In the genomic region with DNA sequence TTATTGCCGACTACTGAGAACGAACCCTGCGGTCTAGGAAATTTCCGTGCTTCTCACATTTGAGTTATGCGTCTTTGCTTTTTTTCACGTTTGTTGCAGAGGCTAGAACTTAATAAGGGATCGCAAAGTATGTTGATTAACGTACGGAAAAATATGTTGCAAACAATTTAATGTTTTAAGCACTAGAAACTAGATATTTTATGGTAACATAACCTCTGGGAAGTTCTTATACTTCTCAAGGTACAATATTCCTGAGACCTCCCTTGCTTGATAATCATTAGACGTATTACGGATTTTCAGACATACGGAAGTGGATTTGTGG, we compare ENCODE assay signal across 9 cellular contexts. TPM values are rescaled to one million over a fixed set of nuclear protein-coding genes. Genes with fewer than 3 reads are reported as not detected.
DNase-seq lines count a peak whose midpoint lies in the region; ATAC-seq, FAIRE-seq and TF ChIP-seq lines count a peak whose summit lies in the region.
"Had no signal": no experiment of that assay in that cellular context is flagged by ENCODE, and none has a peak within 500 bp of the region (broad histone marks: within the 10 kb centered on the region; RNA-seq: fewer than 3 reads in every experiment).

No MANE protein-coding gene starts in this region.

- no peak overlapping the region for H2BK15ac ChIP-seq in H1 (ENCODE audit: low read length)

- H3K4me3 ChIP-seq in AG04450 (ENCODE audit: low read depth, low read length) (peak overlapping the region; percentile 71), PC-3 (ENCODE audit: low read length) (peak overlapping the region; percentile 89), H1 (ENCODE audit: extremely low read depth in 1 of 4, insufficient read depth in 2 of 4, low read depth in 3 of 4, low read length in 4 of 4) (peak overlapping the region; percentile 72 to 93 (median 78))

- peak overlapping the region; percentile 55 for H3K4me3 Mint-ChIP-seq in natural killer cell
- no peak overlapping the region for H3K4me3 Mint-ChIP-seq in stimulated activated naive B cell treated with anti-CD40 and anti-IgM and Interleukin-4, amounts not matched to agents 10 μg/mL and 1 μg/mL and 100 μg/mL, for 72 hours

- ATAC-seq in PC-3 (no peak), natural killer cell (no peak), GM19467 (IDR thresholded peaks at IDR 0.05; ENCODE audit: unreplicated experiment) (no peak)
- ATAC-seq in stimulated activated naive B cell treated with anti-CD40 and anti-IgM and Interleukin-4, amounts not matched to agents 10 μg/mL and 1 μg/mL and 100 μg/mL, for 72 hours (replicated peaks): no peak

- H3K27me3 ChIP-seq in AG04450 (ENCODE audit: control insufficient read depth, insufficient read depth, low read length) (no peaks in the 10 kb centered on the region), PC-3 (ENCODE audit: low read length) (no peaks in the 10 kb centered on the region), H1 (replicated peaks in 1 of 4; ENCODE audit: control insufficient read depth in 3 of 4, extremely low read depth in 1 of 4, insufficient read depth in 3 of 4, low read length in 3 of 4) (no peaks in the 10 kb centered on the region; a peak in 2 of 7 replicates)

- peaks cover 7 to 8% of the 10 kb centered on the region in 2 donors for H3K4me1 Mint-ChIP-seq in natural killer cell
- peaks cover 5 to 8% of the 10 kb centered on the region in 2 donors for H3K4me1 Mint-ChIP-seq in stimulated activated naive B cell treated with anti-CD40 and anti-IgM and Interleukin-4, amounts not matched to agents 10 μg/mL and 1 μg/mL and 100 μg/mL, for 72 hours

- H3K36me3 Mint-ChIP-seq in natural killer cell: peaks cover 7% of the 10 kb centered on the region
- H3K36me3 Mint-ChIP-seq in stimulated activated naive B cell treated with anti-CD40 and anti-IgM and Interleukin-4, amounts not matched to agents 10 μg/mL and 1 μg/mL and 100 μg/mL, for 72 hours: peaks cover 5% of the 10 kb centered on the region in 2 donors

- H4K91ac ChIP-seq in H1 (replicated peaks; ENCODE audit: insufficient read length, low read length): no peak overlapping the region

- no peak for TF ChIP-seq EP300 in H1 (IDR thresholded peaks at IDR 0.05; ENCODE audit: borderline replicate concordance in 1 of 2, low read depth in 2 of 2, low read length in 2 of 2)

- H4K20me1 ChIP-seq in PC-3 (ENCODE audit: low read length) (no peaks in the 10 kb centered on the region), H1 (replicated peaks in 1 of 2; ENCODE audit: control insufficient read depth in 1 of 2, insufficient read depth in 2 of 2, low read length in 2 of 2) (no peaks in the 10 kb centered on the region)

- no peak overlapping the region for H2BK20ac ChIP-seq in H1 (ENCODE audit: low read length)

- peak overlapping the region; percentile 55; the same call in 1 of the 2 replicates for H2BK5ac ChIP-seq in H1 (ENCODE audit: low read depth, low read length)

- no peaks in the 10 kb centered on the region; the same call in 1 of the 2 replicates for H3K79me1 ChIP-seq in H1 (ENCODE audit: low read depth, low read length)

- CTCF ChIA-PET in AG04450 (lab: Charles Lee): interaction anchor here (2.2 kb wide), 1 partner anchor 55 kb away, joined by 6 read pairs; no protein-coding TSS in a partner anchor
- CTCF ChIA-PET in PC-3 (lab: Charles Lee): no interaction called here
- CTCF ChIA-PET in H1 (lab: Charles Lee; ENCODE audit: partially characterized antibody): interaction anchor here (1.0 to 1.8 kb wide), 6 partner anchors 10 to 148 kb away, joined by 3 to 5 read pairs (median 4); no protein-coding TSS in a partner anchor

- no peak overlapping the region for H3K56ac ChIP-seq in H1 (replicated peaks; ENCODE audit: insufficient read length, low read depth, low read length)

- H3K14ac ChIP-seq in H1 (ENCODE audit: insufficient read length): no peak overlapping the region

- H2AK5ac ChIP-seq in H1 (ENCODE audit: low read depth, low read length): no peak overlapping the region

- H3K9ac ChIP-seq in PC-3 (ENCODE audit: low read length) (peak overlapping the region; percentile 79; the same call in 1 of the 2 replicates), H1 (replicated peaks in 1 of 4; ENCODE audit: extremely low read depth in 1 of 4, low read depth in 3 of 4, low read length in 3 of 4) (peak overlapping the region in 3 of 4 experiments; percentile 75 to 81 (median 75); a peak in 6 of 7 replicates)

- 12% methylated on average over 12 of the region's 12 CpGs; no CpG with 5 or more reads in 1 of the 2 experiments for WGBS in H1 (ENCODE audit: extremely low coverage in 1 of 2, insufficient coverage in 1 of 2, insufficient read length in 1 of 2, insufficient replicate concordance in 2 of 2, low coverage in 1 of 2, low lambda C conversion rate in 2 of 2, missing lambda C conversion rate in 1 of 2), 2 experiments

- TF ChIP-seq CTCF in AG04450 (IDR thresholded peaks at IDR 0.05; ENCODE audit: low read depth, low read length): no peak
- no peak for TF ChIP-seq CTCF in PC-3 (conservative IDR thresholded peaks at IDR 0.05; ENCODE audit: low read depth, low read length)
- TF ChIP-seq CTCF in H1 (IDR thresholded peaks at IDR 0.05; ENCODE audit: control extremely low read depth in 1 of 3, insufficient read depth in 1 of 3, low read depth in 1 of 3, low read length in 3 of 3): no peak
- TF ChIP-seq CTCF in natural killer cell (IDR thresholded peaks at IDR 0.05): no peak

- POLR2A ChIA-PET in AG04450 (lab: Yijun Ruan, JAX) (interaction anchor here (0.6 kb wide), 1 partner anchor 19 kb away, joined by 3 read pairs; no protein-coding TSS in a partner anchor), PC-3 (lab: Charles Lee; ENCODE audit: unreplicated experiment) (no interaction called here), H1 (lab: Charles Lee; ENCODE audit: partially characterized antibody) (interaction anchor here (0.7 to 3.5 kb wide), 7 partner anchors 9 to 90 kb away, joined by 3 to 14 read pairs (median 3); no protein-coding TSS in a partner anchor)

- no peaks in the 10 kb centered on the region for H3K79me2 ChIP-seq in PC-3 (ENCODE audit: low read length)
- H3K79me2 ChIP-seq in H1 (ENCODE audit: control insufficient read depth in 1 of 2, insufficient read depth in 2 of 2, low read length in 2 of 2): peaks cover 0 to 25% of the 10 kb centered on the region in 2 experiments; a peak in 2 of 4 replicates

- no peaks in the 10 kb centered on the region for H3F3A ChIP-seq in PC-3 (ENCODE audit: low read length, unreplicated experiment)

- intact Hi-C loops in PC-3 (cut with micrococcal nuclease): loop anchor here (5.0 kb wide), 1 partner anchor 129 kb away; no protein-coding TSS in a partner anchor
- intact Hi-C loops in natural killer cell (cut with micrococcal nuclease): no loop called here

- no peak overlapping the region; the same call in 1 of the 2 replicates for H3K18ac ChIP-seq in H1 (ENCODE audit: extremely low read depth, low read length)

- H3K23me2 ChIP-seq in H1 (ENCODE audit: low read depth, low read length): peaks cover 10% of the 10 kb centered on the region

- H2AFZ ChIP-seq in PC-3 (ENCODE audit: low read length) (peak overlapping the region; percentile 99), H1 (ENCODE audit: low read length) (peak overlapping the region; percentile 53)

- peak overlapping the region; percentile 44 for H2BK120ac ChIP-seq in H1 (replicated peaks; ENCODE audit: low read depth, low read length)

- H3K9me3 ChIP-seq in AG04450 (ENCODE audit: control insufficient read depth, insufficient read depth, low read length): no peaks in the 10 kb centered on the region
- H3K9me3 ChIP-seq in PC-3 (ENCODE audit: low read length): no peaks in the 10 kb centered on the region
- no peaks in the 10 kb centered on the region for H3K9me3 ChIP-seq in H1 (ENCODE audit: insufficient read depth in 2 of 2, low read depth in 1 of 2, low read length in 1 of 2)

- H3K36me3 ChIP-seq in PC-3 (ENCODE audit: low read depth, low read length): no peaks in the 10 kb centered on the region
- H3K36me3 ChIP-seq in H1 (ENCODE audit: control insufficient read depth in 2 of 4, insufficient read depth in 4 of 4, low read length in 3 of 4): no peaks in the 10 kb centered on the region

- no peak overlapping the region for H4K8ac ChIP-seq in H1 (ENCODE audit: extremely low read depth, insufficient read depth, low read length)

- no peak overlapping the region for H3K27ac Mint-ChIP-seq in natural killer cell
- no peak overlapping the region for H3K27ac Mint-ChIP-seq in stimulated activated naive B cell treated with anti-CD40 and anti-IgM and Interleukin-4, amounts not matched to agents 10 μg/mL and 1 μg/mL and 100 μg/mL, for 72 hours

- H3K4me2 ChIP-seq in PC-3 (ENCODE audit: low read length) (peak overlapping the region; percentile 96), H1 (ENCODE audit: insufficient read depth in 1 of 2, low read depth in 2 of 2, low read length in 2 of 2) (peak overlapping the region; percentile 73 to 89)

- FAIRE-seq in H1 (lab: Jason Lieb, UNC): no peak

- H3K9me2 ChIP-seq in PC-3 (replicated peaks; ENCODE audit: low read length): no peaks in the 10 kb centered on the region

- H3K9me3 Mint-ChIP-seq in natural killer cell: no peaks in the 10 kb centered on the region
- no peaks in the 10 kb centered on the region for H3K9me3 Mint-ChIP-seq in stimulated activated naive B cell treated with anti-CD40 and anti-IgM and Interleukin-4, amounts not matched to agents 10 μg/mL and 1 μg/mL and 100 μg/mL, for 72 hours

- H3K27me3 Mint-ChIP-seq in natural killer cell (ENCODE audit: low read depth in 2 of 2): peaks cover 25 to 45% of the 10 kb centered on the region in 2 donors
- peaks cover 24 to 25% of the 10 kb centered on the region in 2 donors for H3K27me3 Mint-ChIP-seq in stimulated activated naive B cell treated with anti-CD40 and anti-IgM and Interleukin-4, amounts not matched to agents 10 μg/mL and 1 μg/mL and 100 μg/mL, for 72 hours

- no peak for TF ChIP-seq RAD21 in H1 (IDR thresholded peaks at IDR 0.05 in 1 of 2, conservative IDR thresholded peaks at IDR 0.05 in 1 of 2; ENCODE audit: low read depth in 2 of 2, low read length in 2 of 2)

- TF ChIP-seq POLR2A in H1 (IDR thresholded peaks at IDR 0.05; ENCODE audit: control extremely low read depth in 1 of 2, low read depth in 2 of 2, low read length in 2 of 2): no peak

- H3K4me1 ChIP-seq in PC-3 (ENCODE audit: insufficient read depth, low read length) (peaks cover 21% of the 10 kb centered on the region), H1 (replicated peaks in 1 of 4; ENCODE audit: control insufficient read depth in 3 of 4, insufficient read depth in 4 of 4, low read length in 3 of 4) (peaks cover 3 to 20% (median 8%) of the 10 kb centered on the region in 4 experiments; a peak in 6 of 7 replicates)

- DNase-seq in AG04450 (ENCODE audit: low read depth, low spot score): no peak
- no peak for DNase-seq in PC-3
- no peak for DNase-seq in H1 (ENCODE audit: low read depth in 1 of 2, low spot score in 2 of 2)
- DNase-seq in natural killer cell: no peak
- DNase-seq in mucosa of gallbladder (ENCODE audit: low spot score): no peak
- no peak for DNase-seq in stimulated activated naive B cell treated with anti-CD40 and anti-IgM and Interleukin-4, amounts not matched to agents 10 μg/mL and 1 μg/mL and 100 μg/mL, for 72 hours
- DNase-seq in GM03348 (ENCODE audit: low spot score): no peak
- DNase-seq: central memory CD4-positive, alpha-beta T cell had no signal

- H4K5ac ChIP-seq in H1 (ENCODE audit: insufficient read length, low read depth, low read length): peak overlapping the region; percentile 45

- no peak overlapping the region for H3K23ac ChIP-seq in H1 (ENCODE audit: insufficient read length)

- H3K27ac ChIP-seq in AG04450 (ENCODE audit: low read depth, low read length) (no peak overlapping the region), PC-3 (ENCODE audit: low read length) (no peak overlapping the region), H1 (ENCODE audit: low read depth, low read length) (0 out of 2 replicates have a peak overlapping the region, but pooled peaks have one; percentile 86)

- no peak overlapping the region; the same call in 1 of the 2 replicates for H2BK12ac ChIP-seq in H1 (ENCODE audit: low read depth, low read length)

- no peak overlapping the region for H3K4ac ChIP-seq in H1 (replicated peaks; ENCODE audit: insufficient read length, low read depth, low read length)

- TSS peak; percentile 76 for BruUV-seq in PC-3 (replicated peaks; lab: Mats Ljungman, UMichigan)

RNA-seq across cellular contexts. Expression of a gene that starts 0.6 kb away (rescaled TPM):
- polyA plus RNA-seq in AG04450 (2011; rRNA removed) (7.9 and 12.3 TPM in 2 replicates), H1 (2011; rRNA removed) (6.4 and 8.2 TPM in 2 replicates)
- 14.2 and 18.2 TPM in 2 replicates for polyA minus RNA-seq in AG04450 (2011; rRNA and poly(A)+ RNA removed)
- total RNA-seq in PC-3 (2014; rRNA removed) (2.4 and 3.9 TPM in 2 replicates), natural killer cell (not detected), mucosa of gallbladder (7.2 TPM)
- 23.4 and 23.7 TPM in 2 replicates for total RNA-seq in H1 (2021; fragmentation: NEBNext Ultra II Directional; extraction: Animal tissue kit (Norgen Biotek cat#: 25700))
- 10.8 TPM for polyA plus RNA-seq in H1 (2011; cell fraction: cytosol; rRNA removed)
- 21.4 TPM for polyA plus RNA-seq in H1 (2011; cell fraction: nucleus; rRNA removed)
- polyA plus RNA-seq in H1 (2012, experiment 1 of 2): 9.5 to 19.1 TPM (median 12.8 TPM) in 4 replicates
- polyA plus RNA-seq in H1 (2012, experiment 2 of 2): 0.85 TPM
- polyA plus RNA-seq in H1 (2013, experiment 1 of 2): 11.7 TPM
- 10.5 TPM for polyA plus RNA-seq in H1 (2013, experiment 2 of 2)
- polyA minus RNA-seq in H1 (2011; rRNA and poly(A)+ RNA removed): 25.0 and 39.5 TPM in 2 replicates
- polyA minus RNA-seq in H1 (2011; cell fraction: cytosol; rRNA and poly(A)+ RNA removed): 14.7 TPM
- polyA minus RNA-seq in H1 (2011; cell fraction: nucleus; rRNA and poly(A)+ RNA removed): 118 TPM
